Comparison of ENCODE assay signal across 1 cellular context in the genomic region with DNA sequence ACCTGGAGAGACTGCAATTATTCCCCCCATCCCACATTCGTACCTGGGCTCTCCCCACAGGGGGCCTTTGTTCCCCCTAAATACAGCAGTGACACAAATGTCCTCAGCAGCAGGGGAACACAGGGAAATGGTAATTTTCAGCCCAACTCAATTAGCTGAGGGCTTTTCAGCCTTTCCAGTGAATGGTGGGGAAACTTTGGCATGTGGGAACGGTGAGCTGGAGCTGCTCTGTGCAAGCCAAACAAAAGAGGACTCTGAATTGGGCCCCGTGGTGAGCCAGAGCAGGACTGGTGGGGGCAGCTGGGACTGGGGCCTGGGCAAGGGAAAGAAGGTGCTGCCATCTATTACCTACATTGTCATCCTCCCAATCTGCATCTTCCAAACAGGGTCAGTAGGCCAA.
A peak's percentile ranks its signal among the peaks of the same experiment; 100 is the strongest.
TF ChIP-seq lines count a peak whose summit lies in the region.

No MANE protein-coding gene starts in this region.

TF ChIP-seq in H1, 55 proteins besides CTCF, POLR2A, EP300 and RAD21:
- TF ChIP-seq RNF2 (IDR thresholded peaks at IDR 0.05; ENCODE audit: borderline replicate concordance, low read depth, low read length, missing control alignments, poor library complexity, severe bottlenecking) = no peak
- TF ChIP-seq, protein P1, sequence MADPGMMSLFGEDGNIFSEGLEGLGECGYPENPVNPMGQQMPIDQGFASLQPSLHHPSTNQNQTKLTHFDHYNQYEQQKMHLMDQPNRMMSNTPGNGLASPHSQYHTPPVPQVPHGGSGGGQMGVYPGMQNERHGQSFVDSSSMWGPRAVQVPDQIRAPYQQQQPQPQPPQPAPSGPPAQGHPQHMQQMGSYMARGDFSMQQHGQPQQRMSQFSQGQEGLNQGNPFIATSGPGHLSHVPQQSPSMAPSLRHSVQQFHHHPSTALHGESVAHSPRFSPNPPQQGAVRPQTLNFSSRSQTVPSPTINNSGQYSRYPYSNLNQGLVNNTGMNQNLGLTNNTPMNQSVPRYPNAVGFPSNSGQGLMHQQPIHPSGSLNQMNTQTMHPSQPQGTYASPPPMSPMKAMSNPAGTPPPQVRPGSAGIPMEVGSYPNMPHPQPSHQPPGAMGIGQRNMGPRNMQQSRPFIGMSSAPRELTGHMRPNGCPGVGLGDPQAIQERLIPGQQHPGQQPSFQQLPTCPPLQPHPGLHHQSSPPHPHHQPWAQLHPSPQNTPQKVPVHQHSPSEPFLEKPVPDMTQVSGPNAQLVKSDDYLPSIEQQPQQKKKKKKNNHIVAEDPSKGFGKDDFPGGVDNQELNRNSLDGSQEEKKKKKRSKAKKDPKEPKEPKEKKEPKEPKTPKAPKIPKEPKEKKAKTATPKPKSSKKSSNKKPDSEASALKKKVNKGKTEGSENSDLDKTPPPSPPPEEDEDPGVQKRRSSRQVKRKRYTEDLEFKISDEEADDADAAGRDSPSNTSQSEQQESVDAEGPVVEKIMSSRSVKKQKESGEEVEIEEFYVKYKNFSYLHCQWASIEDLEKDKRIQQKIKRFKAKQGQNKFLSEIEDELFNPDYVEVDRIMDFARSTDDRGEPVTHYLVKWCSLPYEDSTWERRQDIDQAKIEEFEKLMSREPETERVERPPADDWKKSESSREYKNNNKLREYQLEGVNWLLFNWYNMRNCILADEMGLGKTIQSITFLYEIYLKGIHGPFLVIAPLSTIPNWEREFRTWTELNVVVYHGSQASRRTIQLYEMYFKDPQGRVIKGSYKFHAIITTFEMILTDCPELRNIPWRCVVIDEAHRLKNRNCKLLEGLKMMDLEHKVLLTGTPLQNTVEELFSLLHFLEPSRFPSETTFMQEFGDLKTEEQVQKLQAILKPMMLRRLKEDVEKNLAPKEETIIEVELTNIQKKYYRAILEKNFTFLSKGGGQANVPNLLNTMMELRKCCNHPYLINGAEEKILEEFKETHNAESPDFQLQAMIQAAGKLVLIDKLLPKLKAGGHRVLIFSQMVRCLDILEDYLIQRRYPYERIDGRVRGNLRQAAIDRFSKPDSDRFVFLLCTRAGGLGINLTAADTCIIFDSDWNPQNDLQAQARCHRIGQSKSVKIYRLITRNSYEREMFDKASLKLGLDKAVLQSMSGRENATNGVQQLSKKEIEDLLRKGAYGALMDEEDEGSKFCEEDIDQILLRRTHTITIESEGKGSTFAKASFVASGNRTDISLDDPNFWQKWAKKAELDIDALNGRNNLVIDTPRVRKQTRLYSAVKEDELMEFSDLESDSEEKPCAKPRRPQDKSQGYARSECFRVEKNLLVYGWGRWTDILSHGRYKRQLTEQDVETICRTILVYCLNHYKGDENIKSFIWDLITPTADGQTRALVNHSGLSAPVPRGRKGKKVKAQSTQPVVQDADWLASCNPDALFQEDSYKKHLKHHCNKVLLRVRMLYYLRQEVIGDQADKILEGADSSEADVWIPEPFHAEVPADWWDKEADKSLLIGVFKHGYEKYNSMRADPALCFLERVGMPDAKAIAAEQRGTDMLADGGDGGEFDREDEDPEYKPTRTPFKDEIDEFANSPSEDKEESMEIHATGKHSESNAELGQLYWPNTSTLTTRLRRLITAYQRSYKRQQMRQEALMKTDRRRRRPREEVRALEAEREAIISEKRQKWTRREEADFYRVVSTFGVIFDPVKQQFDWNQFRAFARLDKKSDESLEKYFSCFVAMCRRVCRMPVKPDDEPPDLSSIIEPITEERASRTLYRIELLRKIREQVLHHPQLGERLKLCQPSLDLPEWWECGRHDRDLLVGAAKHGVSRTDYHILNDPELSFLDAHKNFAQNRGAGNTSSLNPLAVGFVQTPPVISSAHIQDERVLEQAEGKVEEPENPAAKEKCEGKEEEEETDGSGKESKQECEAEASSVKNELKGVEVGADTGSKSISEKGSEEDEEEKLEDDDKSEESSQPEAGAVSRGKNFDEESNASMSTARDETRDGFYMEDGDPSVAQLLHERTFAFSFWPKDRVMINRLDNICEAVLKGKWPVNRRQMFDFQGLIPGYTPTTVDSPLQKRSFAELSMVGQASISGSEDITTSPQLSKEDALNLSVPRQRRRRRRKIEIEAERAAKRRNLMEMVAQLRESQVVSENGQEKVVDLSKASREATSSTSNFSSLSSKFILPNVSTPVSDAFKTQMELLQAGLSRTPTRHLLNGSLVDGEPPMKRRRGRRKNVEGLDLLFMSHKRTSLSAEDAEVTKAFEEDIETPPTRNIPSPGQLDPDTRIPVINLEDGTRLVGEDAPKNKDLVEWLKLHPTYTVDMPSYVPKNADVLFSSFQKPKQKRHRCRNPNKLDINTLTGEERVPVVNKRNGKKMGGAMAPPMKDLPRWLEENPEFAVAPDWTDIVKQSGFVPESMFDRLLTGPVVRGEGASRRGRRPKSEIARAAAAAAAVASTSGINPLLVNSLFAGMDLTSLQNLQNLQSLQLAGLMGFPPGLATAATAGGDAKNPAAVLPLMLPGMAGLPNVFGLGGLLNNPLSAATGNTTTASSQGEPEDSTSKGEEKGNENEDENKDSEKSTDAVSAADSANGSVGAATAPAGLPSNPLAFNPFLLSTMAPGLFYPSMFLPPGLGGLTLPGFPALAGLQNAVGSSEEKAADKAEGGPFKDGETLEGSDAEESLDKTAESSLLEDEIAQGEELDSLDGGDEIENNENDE (IDR thresholded peaks at IDR 0.05; ENCODE audit: insufficient replicate concordance, low read length) = peak; percentile 68
- TF ChIP-seq HDAC2 (IDR thresholded peaks at IDR 0.05; ENCODE audit: borderline replicate concordance in 1 of 2, low read depth in 2 of 2, low read length in 2 of 2) = peak; percentile 67 to 97; a peak in 3 of 4 replicates
- peak; percentile 36; the same call in 1 of the 2 replicates for TF ChIP-seq E2F6 (IDR thresholded peaks at IDR 0.05)
- peak; percentile 67; the same call in 1 of the 2 replicates for TF ChIP-seq YY1 (IDR thresholded peaks at IDR 0.05; ENCODE audit: low read depth, low read length)
- TF ChIP-seq NANOG (IDR thresholded peaks at IDR 0.05; ENCODE audit: insufficient read depth, low read depth, low read length, poor library complexity, severe bottlenecking) = peak; percentile 92
- TF ChIP-seq EGR1 (IDR thresholded peaks at IDR 0.05; ENCODE audit: borderline replicate concordance, low read depth, low read length) = 0 out of 2 replicates have a peak, but pooled peaks have one; percentile 48
- TF ChIP-seq EZH2 (IDR thresholded peaks at IDR 0.05; ENCODE audit: low read depth, low read length, severe bottlenecking) = peak; percentile 1
- TF ChIP-seq PHF8 (conservative IDR thresholded peaks at IDR 0.05; ENCODE audit: low read depth, low read length) = no peak
- TF ChIP-seq SUZ12 (IDR thresholded peaks at IDR 0.05; ENCODE audit: low read length) = no peak
- peak; percentile 47; the same call in 1 of the 2 replicates for TF ChIP-seq POU5F1 (IDR thresholded peaks at IDR 0.05; ENCODE audit: low read depth, low read length)
- TF ChIP-seq HDAC6 (IDR thresholded peaks at IDR 0.05; ENCODE audit: low read depth, low read length) = no peak
- TF ChIP-seq ASH2L (IDR thresholded peaks at IDR 0.05; ENCODE audit: low read length) = peak; percentile 23
- 0 out of 2 replicates have a peak, but pooled peaks have one; percentile 11 for TF ChIP-seq TEAD4 (IDR thresholded peaks at IDR 0.05; ENCODE audit: low read depth, low read length)
- TF ChIP-seq BCL11A (IDR thresholded peaks at IDR 0.05; ENCODE audit: low read depth in 2 of 2, low read length in 2 of 2) = peak in 1 of 2 experiments; percentile 78
- TF ChIP-seq TCF12 (IDR thresholded peaks at IDR 0.05; ENCODE audit: low read depth, low read length) = peak; percentile 90
- TF ChIP-seq SP1 (IDR thresholded peaks at IDR 0.05; ENCODE audit: low read depth, low read length) = peak; percentile 57; the same call in 1 of the 2 replicates
- no peak for TF ChIP-seq KDM5A (IDR thresholded peaks at IDR 0.05; ENCODE audit: low read length)
- no peak for TF ChIP-seq RBBP5 (IDR thresholded peaks at IDR 0.05; ENCODE audit: borderline replicate concordance, low read depth, low read length)
- TF ChIP-seq RXRA (IDR thresholded peaks at IDR 0.05; ENCODE audit: insufficient read depth, low read depth, low read length) = no peak
- no peak for TF ChIP-seq SAP30 (IDR thresholded peaks at IDR 0.05; ENCODE audit: insufficient read depth, insufficient replicate concordance, low read length)
- no peak for TF ChIP-seq SIN3A (conservative IDR thresholded peaks at IDR 0.05 in 1 of 2, IDR thresholded peaks at IDR 0.05 in 1 of 2; ENCODE audit: low read depth in 1 of 2, low read length in 2 of 2)
- TF ChIP-seq CHD2 (IDR thresholded peaks at IDR 0.05; ENCODE audit: low read length) = 0 out of 2 replicates have a peak, but pooled peaks have one; percentile 39
- TF ChIP-seq MAX (IDR thresholded peaks at IDR 0.05) = peak; percentile 51; the same call in 1 of the 2 replicates
